ENCODE assay signal across 9 cellular contexts in the genomic region with DNA sequence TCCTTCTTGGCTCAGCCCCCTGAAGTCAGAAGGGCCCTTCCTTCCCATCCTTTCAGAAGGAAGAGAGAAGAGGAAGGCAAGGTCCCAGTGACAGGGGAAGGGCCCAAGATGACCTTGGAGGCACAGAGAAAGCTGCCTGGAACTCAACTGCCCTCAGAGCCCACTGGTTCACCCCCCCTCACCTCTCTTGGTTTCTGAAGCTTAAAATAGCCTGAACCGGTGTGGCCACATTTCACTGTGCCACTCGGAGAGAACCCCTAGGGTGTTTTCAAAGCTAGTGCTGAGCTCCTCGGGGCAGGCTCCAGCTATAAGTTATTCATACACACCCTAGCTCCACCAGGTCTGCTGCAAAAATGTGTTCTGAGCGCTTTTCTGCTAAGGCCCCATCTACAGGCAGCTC.
DNase-seq lines count a peak whose midpoint lies in the region; ATAC-seq and TF ChIP-seq lines count a peak whose summit lies in the region.
"Had no signal": no experiment of that assay in that cellular context is flagged by ENCODE, and none has a peak within 500 bp of the region (broad histone marks: within the 10 kb centered on the region; RNA-seq: fewer than 3 reads in every experiment).

No MANE protein-coding gene starts in this region.

- intact Hi-C loops in lower lobe of right lung (cut with DNase I): no loop called here

- H3K27me3 ChIP-seq in lower lobe of right lung (ENCODE audit: low read depth) (no peaks in the 10 kb centered on the region), HAP-1 (ENCODE audit: low read depth) (no peaks in the 10 kb centered on the region)

- peak overlapping the region; percentile 58 for H3K27ac ChIP-seq in lower lobe of right lung

- H3K4me1 ChIP-seq in lower lobe of right lung: peaks cover 23% of the 10 kb centered on the region
- H3K4me1 ChIP-seq in HAP-1: no peaks in the 10 kb centered on the region

- no peak for TF ChIP-seq CTCF in lower lobe of right lung (IDR thresholded peaks at IDR 0.05)

- DNase-seq in lower lobe of right lung (peak; percentile 74), NCI-H1436 (lab: John Stamatoyannopoulos, UW) (no peak), AG20443 (ENCODE audit: low spot score) (no peak), HAP-1 (ENCODE audit: low spot score in 2 of 2) (no peak), NCI-H2029 (lab: John Stamatoyannopoulos, UW) (no peak)
- DNase-seq: activated T-cell treated with anti-CD3 and anti-CD28 coated beads, Interleukin-2, amount 50 U/mL, for 4 hours had no signal

- H3K9me3 ChIP-seq in lower lobe of right lung (no peaks in the 10 kb centered on the region), HAP-1 (no peaks in the 10 kb centered on the region)

- H3K4me3 ChIP-seq in lower lobe of right lung (no peak overlapping the region), HAP-1 (no peak overlapping the region)

- H3K36me3 ChIP-seq in lower lobe of right lung (no peaks in the 10 kb centered on the region), HAP-1 (replicated peaks) (no peaks in the 10 kb centered on the region)

- in situ Hi-C loops in HAP-1 (cut with MboI; ENCODE audit: low sequenced_read_pairs): no loop called here

- ATAC-seq in GM18867 (IDR thresholded peaks at IDR 0.05; ENCODE audit: unreplicated experiment): peak; percentile 93
- ATAC-seq in GM21737 (IDR thresholded peaks at IDR 0.05; ENCODE audit: unreplicated experiment): peak; percentile 87
- peak; percentile 71 for ATAC-seq in HG03565 (IDR thresholded peaks at IDR 0.05; ENCODE audit: unreplicated experiment)
- ATAC-seq in lower lobe of right lung: peak; percentile 94 to 96
